In the genomic region with DNA sequence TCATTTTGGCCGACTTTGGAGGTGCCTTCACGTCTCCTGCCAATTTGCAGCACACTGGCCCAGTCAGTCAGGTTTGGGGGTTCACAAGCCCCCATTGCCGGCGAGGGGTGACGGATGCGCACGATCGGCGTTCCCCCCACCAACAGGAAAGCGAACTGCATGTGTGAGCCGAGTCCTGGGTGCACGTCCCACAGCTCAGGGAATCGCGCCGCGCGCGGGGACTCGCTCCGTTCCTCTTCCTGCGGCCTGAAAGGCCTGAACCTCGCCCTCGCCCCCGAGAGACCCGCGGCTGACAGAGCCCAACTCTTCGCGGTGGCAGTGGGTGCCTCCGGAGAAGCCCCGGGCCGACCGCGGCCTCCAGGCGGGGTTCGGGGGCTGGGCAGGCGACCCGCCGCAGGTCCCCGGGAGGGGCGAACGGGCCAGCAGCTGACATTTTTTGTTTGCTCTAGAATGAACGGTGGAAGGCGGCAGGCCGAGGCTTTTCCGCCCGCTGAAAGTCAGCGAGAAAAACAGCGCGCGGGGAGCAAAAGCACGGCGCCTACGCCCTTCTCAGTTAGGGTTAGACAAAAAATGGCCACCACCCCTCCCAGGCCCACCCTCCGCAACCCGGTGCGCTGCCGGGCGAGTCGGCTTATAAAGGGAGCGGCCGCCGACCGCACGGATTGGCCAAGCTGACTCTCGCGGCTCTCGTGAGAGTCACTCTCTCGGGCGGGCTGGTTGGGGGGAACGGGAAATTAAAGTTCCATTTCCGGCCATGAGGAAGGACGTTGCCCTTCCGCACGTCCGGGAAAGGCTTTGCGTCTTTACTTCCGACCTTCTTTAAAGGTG, we compare ENCODE assay signal across 1 cellular context.
TF ChIP-seq lines count a peak whose summit lies in the region.

A gene (minus strand): TSS at position 608 of the 828 bp plus-strand sequence.

TF ChIP-seq in HepG2, 621 proteins besides CTCF, POLR2A, EP300 and RAD21 (continued from another document and continues in another):
- TF ChIP-seq, protein P1, sequence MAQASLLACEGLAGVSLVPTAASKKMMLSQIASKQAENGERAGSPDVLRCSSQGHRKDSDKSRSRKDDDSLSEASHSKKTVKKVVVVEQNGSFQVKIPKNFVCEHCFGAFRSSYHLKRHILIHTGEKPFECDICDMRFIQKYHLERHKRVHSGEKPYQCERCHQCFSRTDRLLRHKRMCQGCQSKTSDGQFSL (CRISPR knock-in tag; IDR thresholded peaks at IDR 0.05): peak; percentile 81; the same call in 1 of the 2 replicates
- TF ChIP-seq, protein P2, sequence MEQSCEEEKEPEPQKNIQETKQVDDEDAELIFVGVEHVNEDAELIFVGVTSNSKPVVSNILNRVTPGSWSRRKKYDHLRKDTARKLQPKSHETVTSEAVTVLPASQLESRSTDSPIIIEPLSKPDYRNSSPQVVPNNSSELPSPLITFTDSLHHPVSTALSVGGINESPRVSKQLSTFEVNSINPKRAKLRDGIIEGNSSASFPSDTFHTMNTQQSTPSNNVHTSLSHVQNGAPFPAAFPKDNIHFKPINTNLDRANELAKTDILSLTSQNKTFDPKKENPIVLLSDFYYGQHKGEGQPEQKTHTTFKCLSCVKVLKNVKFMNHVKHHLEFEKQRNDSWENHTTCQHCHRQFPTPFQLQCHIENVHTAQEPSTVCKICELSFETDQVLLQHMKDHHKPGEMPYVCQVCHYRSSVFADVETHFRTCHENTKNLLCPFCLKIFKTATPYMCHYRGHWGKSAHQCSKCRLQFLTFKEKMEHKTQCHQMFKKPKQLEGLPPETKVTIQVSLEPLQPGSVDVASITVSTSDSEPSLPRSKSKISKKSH (CRISPR knock-in tag; IDR thresholded peaks at IDR 0.05; ENCODE audit: borderline replicate concordance): 0 out of 2 replicates have a peak, but pooled peaks have one; percentile 61
- TF ChIP-seq ELF3 (CRISPR knock-in tag; IDR thresholded peaks at IDR 0.05): peak; percentile 71
- TF ChIP-seq, protein P3, sequence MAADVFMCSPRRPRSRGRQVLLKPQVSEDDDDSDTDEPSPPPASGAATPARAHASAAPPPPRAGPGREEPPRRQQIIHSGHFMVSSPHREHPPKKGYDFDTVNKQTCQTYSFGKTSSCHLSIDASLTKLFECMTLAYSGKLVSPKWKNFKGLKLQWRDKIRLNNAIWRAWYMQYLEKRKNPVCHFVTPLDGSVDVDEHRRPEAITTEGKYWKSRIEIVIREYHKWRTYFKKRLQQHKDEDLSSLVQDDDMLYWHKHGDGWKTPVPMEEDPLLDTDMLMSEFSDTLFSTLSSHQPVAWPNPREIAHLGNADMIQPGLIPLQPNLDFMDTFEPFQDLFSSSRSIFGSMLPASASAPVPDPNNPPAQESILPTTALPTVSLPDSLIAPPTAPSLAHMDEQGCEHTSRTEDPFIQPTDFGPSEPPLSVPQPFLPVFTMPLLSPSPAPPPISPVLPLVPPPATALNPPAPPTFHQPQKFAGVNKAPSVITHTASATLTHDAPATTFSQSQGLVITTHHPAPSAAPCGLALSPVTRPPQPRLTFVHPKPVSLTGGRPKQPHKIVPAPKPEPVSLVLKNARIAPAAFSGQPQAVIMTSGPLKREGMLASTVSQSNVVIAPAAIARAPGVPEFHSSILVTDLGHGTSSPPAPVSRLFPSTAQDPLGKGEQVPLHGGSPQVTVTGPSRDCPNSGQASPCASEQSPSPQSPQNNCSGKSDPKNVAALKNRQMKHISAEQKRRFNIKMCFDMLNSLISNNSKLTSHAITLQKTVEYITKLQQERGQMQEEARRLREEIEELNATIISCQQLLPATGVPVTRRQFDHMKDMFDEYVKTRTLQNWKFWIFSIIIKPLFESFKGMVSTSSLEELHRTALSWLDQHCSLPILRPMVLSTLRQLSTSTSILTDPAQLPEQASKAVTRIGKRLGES (CRISPR knock-in tag; IDR thresholded peaks at IDR 0.05; ENCODE audit: borderline replicate concordance): no peak
- no peak for TF ChIP-seq ZNF558 (CRISPR knock-in tag; IDR thresholded peaks at IDR 0.05; ENCODE audit: borderline replicate concordance)
- TF ChIP-seq ZFP36 (IDR thresholded peaks at IDR 0.05; ENCODE audit: borderline replicate concordance, low read depth, low read length, partially characterized antibody): no peak
- 0 out of 2 replicates have a peak, but pooled peaks have one; percentile 39 for TF ChIP-seq ZNF160 (CRISPR knock-in tag; IDR thresholded peaks at IDR 0.05)
- peak; percentile 59; the same call in 1 of the 2 replicates for TF ChIP-seq YEATS2 (CRISPR knock-in tag; IDR thresholded peaks at IDR 0.05; ENCODE audit: borderline replicate concordance)
- no peak for TF ChIP-seq NFE2 (CRISPR knock-in tag; IDR thresholded peaks at IDR 0.05)
- no peak for TF ChIP-seq FLYWCH1 (CRISPR knock-in tag; IDR thresholded peaks at IDR 0.05)
- TF ChIP-seq, protein P4, sequence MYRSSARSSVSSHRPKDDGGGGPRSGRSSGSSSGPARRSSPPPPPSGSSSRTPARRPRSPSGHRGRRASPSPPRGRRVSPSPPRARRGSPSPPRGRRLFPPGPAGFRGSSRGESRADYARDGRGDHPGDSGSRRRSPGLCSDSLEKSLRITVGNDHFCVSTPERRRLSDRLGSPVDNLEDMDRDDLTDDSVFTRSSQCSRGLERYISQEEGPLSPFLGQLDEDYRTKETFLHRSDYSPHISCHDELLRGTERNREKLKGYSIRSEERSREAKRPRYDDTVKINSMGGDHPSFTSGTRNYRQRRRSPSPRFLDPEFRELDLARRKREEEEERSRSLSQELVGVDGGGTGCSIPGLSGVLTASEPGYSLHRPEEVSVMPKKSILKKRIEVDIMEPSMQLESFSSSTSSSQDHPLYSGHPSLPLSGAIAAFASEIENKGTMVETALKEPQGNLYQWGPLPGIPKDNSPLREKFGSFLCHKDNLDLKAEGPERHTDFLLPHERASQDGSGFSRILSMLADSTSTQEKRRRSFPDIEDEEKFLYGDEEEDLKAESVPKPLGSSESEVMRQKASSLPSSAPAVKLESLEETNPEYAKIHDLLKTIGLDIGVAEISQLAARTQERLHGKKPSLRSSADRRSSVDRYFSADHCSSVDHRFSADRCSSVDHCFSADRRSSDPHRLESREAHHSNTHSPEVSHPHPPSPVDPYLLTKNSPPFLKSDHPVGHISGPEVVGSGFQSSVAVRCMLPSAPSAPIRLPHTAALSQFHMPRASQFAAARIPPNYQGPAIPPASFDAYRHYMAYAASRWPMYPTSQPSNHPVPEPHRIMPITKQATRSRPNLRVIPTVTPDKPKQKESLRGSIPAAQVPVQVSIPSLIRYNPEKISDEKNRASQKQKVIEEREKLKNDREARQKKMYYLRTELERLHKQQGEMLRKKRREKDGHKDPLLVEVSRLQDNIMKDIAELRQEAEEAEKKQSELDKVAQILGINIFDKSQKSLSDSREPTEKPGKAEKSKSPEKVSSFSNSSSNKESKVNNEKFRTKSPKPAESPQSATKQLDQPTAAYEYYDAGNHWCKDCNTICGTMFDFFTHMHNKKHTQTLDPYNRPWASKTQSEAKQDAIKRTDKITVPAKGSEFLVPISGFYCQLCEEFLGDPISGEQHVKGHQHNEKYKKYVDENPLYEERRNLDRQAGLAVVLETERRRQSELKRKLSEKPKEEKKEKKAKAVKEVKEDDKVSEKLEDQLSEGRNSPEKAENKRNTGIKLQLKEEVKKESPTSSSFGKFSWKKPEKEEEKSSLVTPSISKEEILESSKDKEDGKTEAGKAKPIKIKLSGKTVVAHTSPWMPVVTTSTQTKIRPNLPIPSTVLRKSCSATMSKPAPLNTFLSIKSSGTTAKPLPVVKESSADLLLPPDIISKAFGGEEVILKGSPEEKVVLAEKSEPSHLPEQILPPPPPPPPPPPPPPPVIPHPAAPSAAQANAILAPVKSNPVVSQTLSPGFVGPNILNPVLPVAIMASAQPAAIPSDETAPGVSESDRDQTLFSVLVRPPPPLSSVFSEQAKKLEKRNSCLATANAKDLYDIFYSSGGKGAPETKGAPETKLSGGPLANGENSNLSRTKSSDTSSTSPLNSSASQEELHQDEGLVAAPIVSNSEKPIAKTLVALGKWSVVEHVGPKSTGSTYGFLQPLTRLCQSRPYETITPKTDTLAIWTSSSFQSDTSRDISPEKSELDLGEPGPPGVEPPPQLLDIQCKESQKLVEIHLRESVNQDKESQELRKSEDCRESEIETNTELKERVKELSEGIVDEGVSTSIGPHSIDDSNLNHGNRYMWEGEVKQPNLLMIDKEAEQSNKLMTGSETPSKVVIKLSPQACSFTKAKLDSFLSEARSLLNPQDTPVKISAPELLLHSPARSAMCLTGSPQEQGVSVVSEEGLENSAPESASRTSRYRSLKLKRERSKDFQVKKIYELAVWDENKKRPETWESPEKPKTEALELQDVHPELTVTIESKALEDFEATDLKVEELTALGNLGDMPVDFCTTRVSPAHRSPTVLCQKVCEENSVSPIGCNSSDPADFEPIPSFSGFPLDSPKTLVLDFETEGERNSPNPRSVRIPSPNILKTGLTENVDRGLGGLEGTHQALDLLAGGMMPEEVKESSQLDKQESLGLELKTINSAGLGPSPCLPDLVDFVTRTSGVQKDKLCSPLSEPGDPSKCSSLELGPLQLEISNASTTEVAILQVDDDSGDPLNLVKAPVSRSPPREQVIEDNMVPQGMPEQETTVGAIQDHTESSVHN (CRISPR knock-in tag; IDR thresholded peaks at IDR 0.05): 0 out of 2 replicates have a peak, but pooled peaks have one; percentile 18
- 0 out of 2 replicates have a peak, but pooled peaks have one; percentile 60 for TF ChIP-seq PCBP1 (IDR thresholded peaks at IDR 0.05; ENCODE audit: borderline replicate concordance, low read depth, low read length)
- TF ChIP-seq ATF7-NPFF (CRISPR knock-in tag; IDR thresholded peaks at IDR 0.05; ENCODE audit: low read depth): no peak
- no peak for TF ChIP-seq CAMTA2 (CRISPR knock-in tag; IDR thresholded peaks at IDR 0.05; ENCODE audit: borderline replicate concordance)
- no peak for TF ChIP-seq CENPT (CRISPR knock-in tag; IDR thresholded peaks at IDR 0.05; ENCODE audit: low read depth)
- TF ChIP-seq, protein P5, sequence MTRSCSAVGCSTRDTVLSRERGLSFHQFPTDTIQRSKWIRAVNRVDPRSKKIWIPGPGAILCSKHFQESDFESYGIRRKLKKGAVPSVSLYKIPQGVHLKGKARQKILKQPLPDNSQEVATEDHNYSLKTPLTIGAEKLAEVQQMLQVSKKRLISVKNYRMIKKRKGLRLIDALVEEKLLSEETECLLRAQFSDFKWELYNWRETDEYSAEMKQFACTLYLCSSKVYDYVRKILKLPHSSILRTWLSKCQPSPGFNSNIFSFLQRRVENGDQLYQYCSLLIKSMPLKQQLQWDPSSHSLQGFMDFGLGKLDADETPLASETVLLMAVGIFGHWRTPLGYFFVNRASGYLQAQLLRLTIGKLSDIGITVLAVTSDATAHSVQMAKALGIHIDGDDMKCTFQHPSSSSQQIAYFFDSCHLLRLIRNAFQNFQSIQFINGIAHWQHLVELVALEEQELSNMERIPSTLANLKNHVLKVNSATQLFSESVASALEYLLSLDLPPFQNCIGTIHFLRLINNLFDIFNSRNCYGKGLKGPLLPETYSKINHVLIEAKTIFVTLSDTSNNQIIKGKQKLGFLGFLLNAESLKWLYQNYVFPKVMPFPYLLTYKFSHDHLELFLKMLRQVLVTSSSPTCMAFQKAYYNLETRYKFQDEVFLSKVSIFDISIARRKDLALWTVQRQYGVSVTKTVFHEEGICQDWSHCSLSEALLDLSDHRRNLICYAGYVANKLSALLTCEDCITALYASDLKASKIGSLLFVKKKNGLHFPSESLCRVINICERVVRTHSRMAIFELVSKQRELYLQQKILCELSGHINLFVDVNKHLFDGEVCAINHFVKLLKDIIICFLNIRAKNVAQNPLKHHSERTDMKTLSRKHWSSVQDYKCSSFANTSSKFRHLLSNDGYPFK (CRISPR knock-in tag; IDR thresholded peaks at IDR 0.05; ENCODE audit: borderline replicate concordance): peak; percentile 54; the same call in 1 of the 2 replicates
- TF ChIP-seq, protein P6, sequence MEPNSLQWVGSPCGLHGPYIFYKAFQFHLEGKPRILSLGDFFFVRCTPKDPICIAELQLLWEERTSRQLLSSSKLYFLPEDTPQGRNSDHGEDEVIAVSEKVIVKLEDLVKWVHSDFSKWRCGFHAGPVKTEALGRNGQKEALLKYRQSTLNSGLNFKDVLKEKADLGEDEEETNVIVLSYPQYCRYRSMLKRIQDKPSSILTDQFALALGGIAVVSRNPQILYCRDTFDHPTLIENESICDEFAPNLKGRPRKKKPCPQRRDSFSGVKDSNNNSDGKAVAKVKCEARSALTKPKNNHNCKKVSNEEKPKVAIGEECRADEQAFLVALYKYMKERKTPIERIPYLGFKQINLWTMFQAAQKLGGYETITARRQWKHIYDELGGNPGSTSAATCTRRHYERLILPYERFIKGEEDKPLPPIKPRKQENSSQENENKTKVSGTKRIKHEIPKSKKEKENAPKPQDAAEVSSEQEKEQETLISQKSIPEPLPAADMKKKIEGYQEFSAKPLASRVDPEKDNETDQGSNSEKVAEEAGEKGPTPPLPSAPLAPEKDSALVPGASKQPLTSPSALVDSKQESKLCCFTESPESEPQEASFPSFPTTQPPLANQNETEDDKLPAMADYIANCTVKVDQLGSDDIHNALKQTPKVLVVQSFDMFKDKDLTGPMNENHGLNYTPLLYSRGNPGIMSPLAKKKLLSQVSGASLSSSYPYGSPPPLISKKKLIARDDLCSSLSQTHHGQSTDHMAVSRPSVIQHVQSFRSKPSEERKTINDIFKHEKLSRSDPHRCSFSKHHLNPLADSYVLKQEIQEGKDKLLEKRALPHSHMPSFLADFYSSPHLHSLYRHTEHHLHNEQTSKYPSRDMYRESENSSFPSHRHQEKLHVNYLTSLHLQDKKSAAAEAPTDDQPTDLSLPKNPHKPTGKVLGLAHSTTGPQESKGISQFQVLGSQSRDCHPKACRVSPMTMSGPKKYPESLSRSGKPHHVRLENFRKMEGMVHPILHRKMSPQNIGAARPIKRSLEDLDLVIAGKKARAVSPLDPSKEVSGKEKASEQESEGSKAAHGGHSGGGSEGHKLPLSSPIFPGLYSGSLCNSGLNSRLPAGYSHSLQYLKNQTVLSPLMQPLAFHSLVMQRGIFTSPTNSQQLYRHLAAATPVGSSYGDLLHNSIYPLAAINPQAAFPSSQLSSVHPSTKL (CRISPR knock-in tag; IDR thresholded peaks at IDR 0.05): 0 out of 2 replicates have a peak, but pooled peaks have one; percentile 15
- peak; percentile 33; the same call in 1 of the 2 replicates for TF ChIP-seq BRD4 (CRISPR knock-in tag; IDR thresholded peaks at IDR 0.05)
- TF ChIP-seq ETV5 (CRISPR knock-in tag; IDR thresholded peaks at IDR 0.05; ENCODE audit: borderline replicate concordance): peak; percentile 60; the same call in 1 of the 2 replicates
- no peak for TF ChIP-seq ZSCAN21 (CRISPR knock-in tag; IDR thresholded peaks at IDR 0.05; ENCODE audit: borderline replicate concordance)
- TF ChIP-seq WIZ (CRISPR knock-in tag; IDR thresholded peaks at IDR 0.05): peak; percentile 60; the same call in 1 of the 2 replicates
- TF ChIP-seq KAT7 (CRISPR knock-in tag; IDR thresholded peaks at IDR 0.05; ENCODE audit: borderline replicate concordance): peak; percentile 56; the same call in 1 of the 2 replicates
- peak; percentile 50; the same call in 1 of the 2 replicates for TF ChIP-seq ZNF235 (CRISPR knock-in tag; IDR thresholded peaks at IDR 0.05; ENCODE audit: borderline replicate concordance)
- TF ChIP-seq, protein P7, sequence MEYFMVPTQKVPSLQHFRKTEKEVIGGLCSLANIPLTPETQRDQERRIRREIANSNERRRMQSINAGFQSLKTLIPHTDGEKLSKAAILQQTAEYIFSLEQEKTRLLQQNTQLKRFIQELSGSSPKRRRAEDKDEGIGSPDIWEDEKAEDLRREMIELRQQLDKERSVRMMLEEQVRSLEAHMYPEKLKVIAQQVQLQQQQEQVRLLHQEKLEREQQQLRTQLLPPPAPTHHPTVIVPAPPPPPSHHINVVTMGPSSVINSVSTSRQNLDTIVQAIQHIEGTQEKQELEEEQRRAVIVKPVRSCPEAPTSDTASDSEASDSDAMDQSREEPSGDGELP (IDR thresholded peaks at IDR 0.05; ENCODE audit: borderline replicate concordance, low read depth): no peak
- TF ChIP-seq ZNF605 (CRISPR knock-in tag; IDR thresholded peaks at IDR 0.05): peak; percentile 36; the same call in 1 of the 2 replicates
- TF ChIP-seq ZSCAN9 (CRISPR knock-in tag; IDR thresholded peaks at IDR 0.05; ENCODE audit: borderline replicate concordance): no peak
- TF ChIP-seq IRF2 (CRISPR knock-in tag; IDR thresholded peaks at IDR 0.05): 0 out of 2 replicates have a peak, but pooled peaks have one; percentile 17
- no peak for TF ChIP-seq PCBP2 (optimal IDR thresholded peaks at IDR 0.05; ENCODE audit: low read depth, low read length, poor library complexity, severe bottlenecking)
- TF ChIP-seq ZMYM4 (CRISPR knock-in tag; IDR thresholded peaks at IDR 0.05): peak; percentile 98
- peak; percentile 89 for TF ChIP-seq ETV6 (CRISPR knock-in tag; conservative IDR thresholded peaks at IDR 0.05)
